Comparison of ENCODE assay signal across 1 cellular context in the genomic region with DNA sequence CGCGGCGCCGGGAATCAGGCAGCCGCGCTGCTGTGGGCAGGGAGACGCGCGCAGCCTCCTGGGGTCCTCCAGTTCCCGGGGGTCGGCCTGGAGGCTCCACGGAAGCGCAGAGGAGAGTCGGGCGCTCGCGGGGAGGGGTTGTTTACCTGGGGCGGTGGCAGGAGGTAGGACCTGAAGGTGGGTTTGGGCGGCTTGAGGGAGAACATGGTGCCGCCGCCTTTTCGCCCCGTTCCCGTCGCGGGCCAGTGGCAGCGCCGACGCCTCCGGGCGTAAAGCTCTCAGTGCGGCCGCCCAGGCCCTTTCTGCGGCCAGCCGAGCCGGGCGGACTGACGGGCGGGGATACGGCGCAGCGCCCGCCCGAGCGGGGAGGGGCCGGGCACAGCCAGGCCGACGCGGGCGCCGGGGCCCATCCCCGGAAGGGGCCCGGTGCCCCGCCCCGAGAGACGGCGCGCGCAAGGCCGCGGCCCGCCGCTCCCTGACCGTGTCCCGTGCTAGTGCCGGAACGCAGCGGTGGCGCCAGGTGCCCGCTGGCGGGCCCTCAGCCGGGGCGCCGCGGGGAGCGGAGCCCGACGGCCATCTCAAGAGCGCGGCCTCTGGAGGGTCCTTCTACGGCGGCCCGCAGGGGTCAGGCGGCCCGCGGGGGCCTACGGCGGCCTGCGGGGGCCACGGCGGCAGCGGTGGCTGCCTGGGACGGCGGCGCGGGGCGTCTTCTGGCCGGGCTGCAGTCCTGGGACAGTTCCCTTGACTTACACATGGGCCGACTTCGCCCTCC.
TF ChIP-seq lines count a peak whose summit lies in the region.

A gene with protein sequence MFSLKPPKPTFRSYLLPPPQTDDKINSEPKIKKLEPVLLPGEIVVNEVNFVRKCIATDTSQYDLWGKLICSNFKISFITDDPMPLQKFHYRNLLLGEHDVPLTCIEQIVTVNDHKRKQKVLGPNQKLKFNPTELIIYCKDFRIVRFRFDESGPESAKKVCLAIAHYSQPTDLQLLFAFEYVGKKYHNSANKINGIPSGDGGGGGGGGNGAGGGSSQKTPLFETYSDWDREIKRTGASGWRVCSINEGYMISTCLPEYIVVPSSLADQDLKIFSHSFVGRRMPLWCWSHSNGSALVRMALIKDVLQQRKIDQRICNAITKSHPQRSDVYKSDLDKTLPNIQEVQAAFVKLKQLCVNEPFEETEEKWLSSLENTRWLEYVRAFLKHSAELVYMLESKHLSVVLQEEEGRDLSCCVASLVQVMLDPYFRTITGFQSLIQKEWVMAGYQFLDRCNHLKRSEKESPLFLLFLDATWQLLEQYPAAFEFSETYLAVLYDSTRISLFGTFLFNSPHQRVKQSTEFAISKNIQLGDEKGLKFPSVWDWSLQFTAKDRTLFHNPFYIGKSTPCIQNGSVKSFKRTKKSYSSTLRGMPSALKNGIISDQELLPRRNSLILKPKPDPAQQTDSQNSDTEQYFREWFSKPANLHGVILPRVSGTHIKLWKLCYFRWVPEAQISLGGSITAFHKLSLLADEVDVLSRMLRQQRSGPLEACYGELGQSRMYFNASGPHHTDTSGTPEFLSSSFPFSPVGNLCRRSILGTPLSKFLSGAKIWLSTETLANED (minus strand): TSS at position 328 of the 772 bp plus-strand sequence. CDS start 122 bp downstream, at position 206.

TF ChIP-seq in HepG2, 621 proteins besides CTCF, POLR2A, EP300 and RAD21 (continued from another document and continues in another):
- TF ChIP-seq, protein P1, sequence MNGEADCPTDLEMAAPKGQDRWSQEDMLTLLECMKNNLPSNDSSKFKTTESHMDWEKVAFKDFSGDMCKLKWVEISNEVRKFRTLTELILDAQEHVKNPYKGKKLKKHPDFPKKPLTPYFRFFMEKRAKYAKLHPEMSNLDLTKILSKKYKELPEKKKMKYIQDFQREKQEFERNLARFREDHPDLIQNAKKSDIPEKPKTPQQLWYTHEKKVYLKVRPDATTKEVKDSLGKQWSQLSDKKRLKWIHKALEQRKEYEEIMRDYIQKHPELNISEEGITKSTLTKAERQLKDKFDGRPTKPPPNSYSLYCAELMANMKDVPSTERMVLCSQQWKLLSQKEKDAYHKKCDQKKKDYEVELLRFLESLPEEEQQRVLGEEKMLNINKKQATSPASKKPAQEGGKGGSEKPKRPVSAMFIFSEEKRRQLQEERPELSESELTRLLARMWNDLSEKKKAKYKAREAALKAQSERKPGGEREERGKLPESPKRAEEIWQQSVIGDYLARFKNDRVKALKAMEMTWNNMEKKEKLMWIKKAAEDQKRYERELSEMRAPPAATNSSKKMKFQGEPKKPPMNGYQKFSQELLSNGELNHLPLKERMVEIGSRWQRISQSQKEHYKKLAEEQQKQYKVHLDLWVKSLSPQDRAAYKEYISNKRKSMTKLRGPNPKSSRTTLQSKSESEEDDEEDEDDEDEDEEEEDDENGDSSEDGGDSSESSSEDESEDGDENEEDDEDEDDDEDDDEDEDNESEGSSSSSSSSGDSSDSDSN (CRISPR knock-in tag; IDR thresholded peaks at IDR 0.05), result peak; percentile 96
- TF ChIP-seq XBP1 (CRISPR knock-in tag; IDR thresholded peaks at IDR 0.05) (no peak), TAF1 (CRISPR knock-in tag; IDR thresholded peaks at IDR 0.05) (peak; percentile 86), ATAD3A (CRISPR knock-in tag; IDR thresholded peaks at IDR 0.05) (no peak), U2AF2 (IDR thresholded peaks at IDR 0.05; ENCODE audit: low read depth, low read length) (no peak), ZNF281 (CRISPR knock-in tag; IDR thresholded peaks at IDR 0.05; ENCODE audit: borderline replicate concordance) (no peak), ZNF251 (CRISPR knock-in tag; IDR thresholded peaks at IDR 0.05) (no peak), KDM4B (CRISPR knock-in tag; IDR thresholded peaks at IDR 0.05) (no peak), KLF13 (CRISPR knock-in tag; IDR thresholded peaks at IDR 0.05) (no peak), HMGA1 (CRISPR knock-in tag; conservative IDR thresholded peaks at IDR 0.05) (no peak), MED13 (CRISPR knock-in tag; IDR thresholded peaks at IDR 0.05) (no peak), DR1 (CRISPR knock-in tag; IDR thresholded peaks at IDR 0.05) (0 out of 2 replicates have a peak, but pooled peaks have one; percentile 11), ZNF552 (CRISPR knock-in tag; IDR thresholded peaks at IDR 0.05; ENCODE audit: borderline replicate concordance) (0 out of 2 replicates have a peak, but pooled peaks have one; percentile 63), DRAP1 (CRISPR knock-in tag; IDR thresholded peaks at IDR 0.05) (0 out of 2 replicates have a peak, but pooled peaks have one; percentile 22), HMG20A (CRISPR knock-in tag; IDR thresholded peaks at IDR 0.05; ENCODE audit: borderline replicate concordance) (0 out of 2 replicates have a peak, but pooled peaks have one; percentile 15), DNMT1 (CRISPR knock-in tag; IDR thresholded peaks at IDR 0.05) (no peak; the same call in none of the 2 replicates), ZNF761 (CRISPR knock-in tag; conservative IDR thresholded peaks at IDR 0.05) (no peak; the same call in 1 of the 2 replicates), LBX2 (CRISPR knock-in tag; IDR thresholded peaks at IDR 0.05; ENCODE audit: borderline replicate concordance) (no peak), MTA1 (CRISPR knock-in tag; IDR thresholded peaks at IDR 0.05; ENCODE audit: borderline replicate concordance) (peak; percentile 28; the same call in 1 of the 2 replicates), ONECUT2 (CRISPR knock-in tag; IDR thresholded peaks at IDR 0.05) (no peak), GABPB1 (CRISPR knock-in tag; IDR thresholded peaks at IDR 0.05) (peak; percentile 59), KDM5B (CRISPR knock-in tag; IDR thresholded peaks at IDR 0.05; ENCODE audit: borderline replicate concordance) (peak; percentile 28; the same call in 1 of the 2 replicates), EHMT2 (IDR thresholded peaks at IDR 0.05; ENCODE audit: borderline replicate concordance, low read depth, low read length) (no peak), ZBTB2 (CRISPR knock-in tag; IDR thresholded peaks at IDR 0.05; ENCODE audit: low read depth) (peak; percentile 80), ZNF160 (CRISPR knock-in tag; IDR thresholded peaks at IDR 0.05) (peak; percentile 33; the same call in 1 of the 2 replicates), MXI1 (IDR thresholded peaks at IDR 0.05; ENCODE audit: borderline replicate concordance, low read depth, low read length) (peak; percentile 50; the same call in 1 of the 3 replicates), TAF15 (IDR thresholded peaks at IDR 0.05; ENCODE audit: low read depth, low read length, poor library complexity, severe bottlenecking) (no peak), HCFC1 (IDR thresholded peaks at IDR 0.05; ENCODE audit: low read depth, low read length) (peak; percentile 42; the same call in 1 of the 2 replicates), NFYB (CRISPR knock-in tag; IDR thresholded peaks at IDR 0.05) (peak; percentile 25; the same call in 1 of the 2 replicates), SSRP1 (CRISPR knock-in tag; IDR thresholded peaks at IDR 0.05) (no peak), MAFG (CRISPR knock-in tag; IDR thresholded peaks at IDR 0.05) (no peak), MTF1 (CRISPR knock-in tag; IDR thresholded peaks at IDR 0.05) (no peak), YY1 (IDR thresholded peaks at IDR 0.05; ENCODE audit: insufficient read depth, insufficient replicate concordance, low read depth, low read length) (peak; percentile 90), DPF2 (CRISPR knock-in tag; IDR thresholded peaks at IDR 0.05; ENCODE audit: borderline replicate concordance, low read depth) (no peak), GATAD1 (CRISPR knock-in tag; IDR thresholded peaks at IDR 0.05) (peak; percentile 48; the same call in 1 of the 2 replicates), ZNF639 (CRISPR knock-in tag; conservative IDR thresholded peaks at IDR 0.05) (no peak; the same call in 1 of the 2 replicates)
- TF ChIP-seq, protein P2, sequence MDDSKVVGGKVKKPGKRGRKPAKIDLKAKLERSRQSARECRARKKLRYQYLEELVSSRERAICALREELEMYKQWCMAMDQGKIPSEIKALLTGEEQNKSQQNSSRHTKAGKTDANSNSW (CRISPR knock-in tag; IDR thresholded peaks at IDR 0.05; ENCODE audit: borderline replicate concordance), result peak; percentile 19; the same call in 1 of the 2 replicates
- TF ChIP-seq, protein P3, sequence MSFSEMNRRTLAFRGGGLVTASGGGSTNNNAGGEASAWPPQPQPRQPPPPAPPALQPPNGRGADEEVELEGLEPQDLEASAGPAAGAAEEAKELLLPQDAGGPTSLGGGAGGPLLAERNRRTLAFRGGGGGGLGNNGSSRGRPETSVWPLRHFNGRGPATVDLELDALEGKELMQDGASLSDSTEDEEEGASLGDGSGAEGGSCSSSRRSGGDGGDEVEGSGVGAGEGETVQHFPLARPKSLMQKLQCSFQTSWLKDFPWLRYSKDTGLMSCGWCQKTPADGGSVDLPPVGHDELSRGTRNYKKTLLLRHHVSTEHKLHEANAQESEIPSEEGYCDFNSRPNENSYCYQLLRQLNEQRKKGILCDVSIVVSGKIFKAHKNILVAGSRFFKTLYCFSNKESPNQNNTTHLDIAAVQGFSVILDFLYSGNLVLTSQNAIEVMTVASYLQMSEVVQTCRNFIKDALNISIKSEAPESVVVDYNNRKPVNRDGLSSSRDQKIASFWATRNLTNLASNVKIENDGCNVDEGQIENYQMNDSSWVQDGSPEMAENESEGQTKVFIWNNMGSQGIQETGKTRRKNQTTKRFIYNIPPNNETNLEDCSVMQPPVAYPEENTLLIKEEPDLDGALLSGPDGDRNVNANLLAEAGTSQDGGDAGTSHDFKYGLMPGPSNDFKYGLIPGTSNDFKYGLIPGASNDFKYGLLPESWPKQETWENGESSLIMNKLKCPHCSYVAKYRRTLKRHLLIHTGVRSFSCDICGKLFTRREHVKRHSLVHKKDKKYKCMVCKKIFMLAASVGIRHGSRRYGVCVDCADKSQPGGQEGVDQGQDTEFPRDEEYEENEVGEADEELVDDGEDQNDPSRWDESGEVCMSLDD (CRISPR knock-in tag; IDR thresholded peaks at IDR 0.05; ENCODE audit: borderline replicate concordance), result 0 out of 2 replicates have a peak, but pooled peaks have one; percentile 35
- TF ChIP-seq, protein P4, sequence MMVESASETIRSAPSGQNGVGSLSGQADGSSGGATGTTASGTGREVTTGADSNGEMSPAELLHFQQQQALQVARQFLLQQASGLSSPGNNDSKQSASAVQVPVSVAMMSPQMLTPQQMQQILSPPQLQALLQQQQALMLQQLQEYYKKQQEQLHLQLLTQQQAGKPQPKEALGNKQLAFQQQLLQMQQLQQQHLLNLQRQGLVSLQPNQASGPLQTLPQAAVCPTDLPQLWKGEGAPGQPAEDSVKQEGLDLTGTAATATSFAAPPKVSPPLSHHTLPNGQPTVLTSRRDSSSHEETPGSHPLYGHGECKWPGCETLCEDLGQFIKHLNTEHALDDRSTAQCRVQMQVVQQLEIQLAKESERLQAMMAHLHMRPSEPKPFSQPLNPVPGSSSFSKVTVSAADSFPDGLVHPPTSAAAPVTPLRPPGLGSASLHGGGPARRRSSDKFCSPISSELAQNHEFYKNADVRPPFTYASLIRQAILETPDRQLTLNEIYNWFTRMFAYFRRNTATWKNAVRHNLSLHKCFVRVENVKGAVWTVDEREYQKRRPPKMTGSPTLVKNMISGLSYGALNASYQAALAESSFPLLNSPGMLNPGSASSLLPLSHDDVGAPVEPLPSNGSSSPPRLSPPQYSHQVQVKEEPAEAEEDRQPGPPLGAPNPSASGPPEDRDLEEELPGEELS (CRISPR knock-in tag; IDR thresholded peaks at IDR 0.05), result no peak
- TF ChIP-seq, protein P5, sequence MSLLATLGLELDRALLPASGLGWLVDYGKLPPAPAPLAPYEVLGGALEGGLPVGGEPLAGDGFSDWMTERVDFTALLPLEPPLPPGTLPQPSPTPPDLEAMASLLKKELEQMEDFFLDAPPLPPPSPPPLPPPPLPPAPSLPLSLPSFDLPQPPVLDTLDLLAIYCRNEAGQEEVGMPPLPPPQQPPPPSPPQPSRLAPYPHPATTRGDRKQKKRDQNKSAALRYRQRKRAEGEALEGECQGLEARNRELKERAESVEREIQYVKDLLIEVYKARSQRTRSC (CRISPR knock-in tag; IDR thresholded peaks at IDR 0.05; ENCODE audit: low read depth), result no peak
